Comparison of ENCODE assay signal across 30 cellular contexts in genomic region chr4:82679531-82679930, GRCh38.
DNase-seq lines count a peak whose midpoint lies in the region; ATAC-seq, FAIRE-seq and TF ChIP-seq lines count a peak whose summit lies in the region.
"Had no signal": no experiment of that assay in that cellular context is flagged by ENCODE, and none has a peak within 500 bp of the region (broad histone marks: within the 10 kb centered on the region; RNA-seq: fewer than 3 reads in every experiment).

No MANE protein-coding gene starts in this region.

- no peaks in the 10 kb centered on the region for H3K9me2 ChIP-seq in OCI-LY7 (ENCODE audit: insufficient read depth, low read length)

- no peak overlapping the region for H3K4me3 Mint-ChIP-seq in type B pancreatic cell
- H3K4me3 Mint-ChIP-seq: CD14-positive monocyte; CD8-positive, alpha-beta memory T cell had no signal

- H4K5ac ChIP-seq in H1 (ENCODE audit: insufficient read length, low read depth, low read length) = no peak overlapping the region

- no peak overlapping the region for H2BK12ac ChIP-seq in H1 (ENCODE audit: low read depth, low read length)

- CTCF ChIA-PET in HepG2 (lab: Yijun Ruan, JAX; ENCODE audit: low intra/inter-chr PET ratio, low total read pairs) = no interaction called here
- CTCF ChIA-PET in OCI-LY7 (lab: Charles Lee; ENCODE audit: unreplicated experiment) = no interaction called here
- CTCF ChIA-PET in H1 (lab: Charles Lee; ENCODE audit: partially characterized antibody) = interaction anchor here (0.7 to 1.3 kb wide), 7 partner anchors 14 to 160 kb away, joined by 3 to 7 read pairs (median 3); no protein-coding TSS in a partner anchor

- no peaks in the 10 kb centered on the region for H3K9me3 ChIP-seq in HepG2 (ENCODE audit: low read length)
- no peaks in the 10 kb centered on the region for H3K9me3 ChIP-seq in right lobe of liver
- no peaks in the 10 kb centered on the region for H3K9me3 ChIP-seq in OCI-LY7 (ENCODE audit: low read length)
- H3K9me3 ChIP-seq in H1 (ENCODE audit: insufficient read depth in 2 of 2, low read depth in 1 of 2, low read length in 1 of 2) = no peaks in the 10 kb centered on the region
- H3K9me3 ChIP-seq: BE2C, MG63 had no signal

- no peak for TF ChIP-seq EP300 in HepG2 (IDR thresholded peaks at IDR 0.05; ENCODE audit: low read depth in 2 of 2, low read length in 2 of 2)
- TF ChIP-seq EP300 in HepG2 (CRISPR knock-in tag; IDR thresholded peaks at IDR 0.05; ENCODE audit: borderline replicate concordance) = no peak
- no peak for TF ChIP-seq EP300 in H1 (IDR thresholded peaks at IDR 0.05; ENCODE audit: borderline replicate concordance in 1 of 2, low read depth in 2 of 2, low read length in 2 of 2)

- H3K9ac ChIP-seq in HepG2 (ENCODE audit: insufficient read depth, low read depth, low read length) (no peak overlapping the region), H1 (replicated peaks in 1 of 4; ENCODE audit: extremely low read depth in 1 of 4, low read depth in 3 of 4, low read length in 3 of 4) (no peak overlapping the region)

- H3K27me3 ChIP-seq in HepG2 (ENCODE audit: control insufficient read depth in 1 of 2, insufficient read depth in 2 of 2, low read length in 2 of 2) = no peaks in the 10 kb centered on the region; a peak in 1 of 5 replicates
- no peaks in the 10 kb centered on the region for H3K27me3 ChIP-seq in right lobe of liver
- H3K27me3 ChIP-seq in H1 (replicated peaks in 1 of 4; ENCODE audit: control insufficient read depth in 3 of 4, extremely low read depth in 1 of 4, insufficient read depth in 3 of 4, low read length in 3 of 4) = no peaks in the 10 kb centered on the region; a peak in 1 of 7 replicates
- H3K27me3 ChIP-seq: BE2C, MG63 had no signal

- H2BK5ac ChIP-seq in H1 (ENCODE audit: low read depth, low read length) = no peak overlapping the region

- H2BK20ac ChIP-seq in H1 (ENCODE audit: low read length) = no peak overlapping the region

- H4K91ac ChIP-seq in H1 (replicated peaks; ENCODE audit: insufficient read length, low read length) = no peak overlapping the region

- no peak overlapping the region for H4K8ac ChIP-seq in H1 (ENCODE audit: extremely low read depth, insufficient read depth, low read length)

- no peak overlapping the region for H3K18ac ChIP-seq in H1 (ENCODE audit: extremely low read depth, low read length)

- no peak overlapping the region for H2BK120ac ChIP-seq in H1 (replicated peaks; ENCODE audit: low read depth, low read length)

- H3K4me1 ChIP-seq in HepG2 (ENCODE audit: insufficient read depth, low read length) (no peaks in the 10 kb centered on the region), right lobe of liver (no peaks in the 10 kb centered on the region), OCI-LY7 (ENCODE audit: insufficient read depth, low read length, poor library complexity, severe bottlenecking) (no peaks in the 10 kb centered on the region), H1 (replicated peaks in 1 of 4; ENCODE audit: control insufficient read depth in 3 of 4, insufficient read depth in 4 of 4, low read length in 3 of 4) (no peaks in the 10 kb centered on the region; a peak in 1 of 7 replicates)
- H3K4me1 ChIP-seq: BE2C had no signal

- no peak overlapping the region for H3K23ac ChIP-seq in H1 (ENCODE audit: insufficient read length)

- no peaks in the 10 kb centered on the region for H3K79me1 ChIP-seq in H1 (ENCODE audit: low read depth, low read length)

- no peak overlapping the region for H2BK15ac ChIP-seq in H1 (ENCODE audit: low read length)

- no peak overlapping the region for H3K14ac ChIP-seq in H1 (ENCODE audit: insufficient read length)

- no peaks in the 10 kb centered on the region for H3K36me3 ChIP-seq in HepG2 (replicated peaks in 1 of 2; ENCODE audit: control insufficient read depth in 1 of 2, insufficient read depth in 2 of 2, low read length in 2 of 2)
- H3K36me3 ChIP-seq in right lobe of liver = no peaks in the 10 kb centered on the region
- H3K36me3 ChIP-seq in OCI-LY7 (ENCODE audit: insufficient read depth, low read length) = no peaks in the 10 kb centered on the region
- no peaks in the 10 kb centered on the region for H3K36me3 ChIP-seq in H1 (ENCODE audit: control insufficient read depth in 2 of 4, insufficient read depth in 4 of 4, low read length in 3 of 4)
- H3K36me3 ChIP-seq: BE2C, MG63 had no signal

- no peaks in the 10 kb centered on the region for H3K9me3 Mint-ChIP-seq in type B pancreatic cell
- H3K9me3 Mint-ChIP-seq: CD8-positive, alpha-beta memory T cell had no signal

- DNase-seq in HepG2 (ENCODE audit: low spot score) (no peak), right lobe of liver (no peak), OCI-LY7 (ENCODE audit: low spot score) (no peak), H1 (ENCODE audit: low read depth in 1 of 2, low spot score in 2 of 2) (no peak), type B pancreatic cell (ENCODE audit: extremely low spot score, unreplicated experiment) (no peak), T-helper 2 cell (no peak), NCI-H524 treated with DMSO at 0.1 percent for 48 hours (lab: John Stamatoyannopoulos, UW) (no peak)
- DNase-seq: 8988T; ACHN; BE2C; CD8-positive, alpha-beta memory T cell; DMS 273 treated with DMSO at 0.1 percent for 48 hours; DMS79 treated with DMSO at 0.1 percent for 48 hours; GOT3; KG1; MG63; NCI-H1048; NCI-H1417 treated with DMSO at 0.1 percent for 48 hours; NCI-H1694 treated with DMSO at 0.1 percent for 48 hours; NCI-H2081; NCI-H2171; NCI-H526; SHP77; T-helper 1 cell had no signal

- TF ChIP-seq CTCF in HepG2 (CRISPR knock-in tag; IDR thresholded peaks at IDR 0.05) (no peak), right lobe of liver (IDR thresholded peaks at IDR 0.05) (no peak), OCI-LY7 (conservative IDR thresholded peaks at IDR 0.05; ENCODE audit: low read length) (peak; percentile 49), H1 (IDR thresholded peaks at IDR 0.05; ENCODE audit: control extremely low read depth in 1 of 3, insufficient read depth in 1 of 3, low read depth in 1 of 3, low read length in 3 of 3) (peak in 2 of 3 experiments; percentile 27; a peak in 2 of 4 replicates), type B pancreatic cell (conservative IDR thresholded peaks at IDR 0.05) (no peak)

- H3K79me2 ChIP-seq in HepG2 (ENCODE audit: insufficient read depth, low read length) (no peaks in the 10 kb centered on the region), OCI-LY7 (ENCODE audit: insufficient read depth, low read depth, low read length) (no peaks in the 10 kb centered on the region), H1 (ENCODE audit: control insufficient read depth in 1 of 2, insufficient read depth in 2 of 2, low read length in 2 of 2) (no peaks in the 10 kb centered on the region)

- H2AK5ac ChIP-seq in H1 (ENCODE audit: low read depth, low read length) = no peak overlapping the region

- BruUV-seq in HepG2 (replicated peaks; lab: Mats Ljungman, UMichigan) (no TSS peak), OCI-LY7 (replicated peaks; lab: Mats Ljungman, UMichigan) (no TSS peak)

- TF ChIP-seq POLR2A in HepG2 (IDR thresholded peaks at IDR 0.05; ENCODE audit: insufficient read depth in 1 of 2, low read depth in 2 of 2, low read length in 2 of 2) (no peak), right lobe of liver (IDR thresholded peaks at IDR 0.05) (no peak), H1 (IDR thresholded peaks at IDR 0.05; ENCODE audit: control extremely low read depth in 1 of 2, low read depth in 2 of 2, low read length in 2 of 2) (no peak)

- peaks cover 13% of the 10 kb centered on the region for H3K4me1 Mint-ChIP-seq in type B pancreatic cell (ENCODE audit: unreplicated experiment)
- H3K4me1 Mint-ChIP-seq: CD8-positive, alpha-beta memory T cell had no signal

- POLR2A ChIA-PET in HepG2 (lab: Yijun Ruan, JAX) = no interaction called here
- POLR2A ChIA-PET in OCI-LY7 (lab: Charles Lee) = interaction anchor here (0.8 kb wide), 1 partner anchor 29 kb away, joined by 3 read pairs; no protein-coding TSS in a partner anchor
- POLR2A ChIA-PET in H1 (lab: Charles Lee; ENCODE audit: partially characterized antibody) = no interaction called here

- TF ChIP-seq RAD21 in HepG2 (CRISPR knock-in tag; IDR thresholded peaks at IDR 0.05) (no peak), H1 (IDR thresholded peaks at IDR 0.05 in 1 of 2, conservative IDR thresholded peaks at IDR 0.05 in 1 of 2; ENCODE audit: low read depth in 2 of 2, low read length in 2 of 2) (peak; percentile 26 to 40; a peak in 3 of 4 replicates)

- H3K4me2 ChIP-seq in HepG2 (ENCODE audit: low read depth, low read length) (no peak overlapping the region), OCI-LY7 (ENCODE audit: low read length) (no peak overlapping the region), H1 (ENCODE audit: insufficient read depth in 1 of 2, low read depth in 2 of 2, low read length in 2 of 2) (no peak overlapping the region)

- no peak overlapping the region for H3K4ac ChIP-seq in H1 (replicated peaks; ENCODE audit: insufficient read length, low read depth, low read length)

- no peak overlapping the region for H3K27ac ChIP-seq in HepG2 (ENCODE audit: extremely low read length, insufficient read depth, low read length)
- no peak overlapping the region for H3K27ac ChIP-seq in right lobe of liver
- H3K27ac ChIP-seq in OCI-LY7 (ENCODE audit: low read depth, low read length, poor library complexity, severe bottlenecking) = no peak overlapping the region
- no peak overlapping the region for H3K27ac ChIP-seq in H1 (ENCODE audit: low read depth, low read length)
- H3K27ac ChIP-seq: RWPE1 had no signal

- 0% methylated on average over 1 of the region's 1 CpG for WGBS in HepG2 (ENCODE audit: low lambda C conversion rate)
- no CpG with 5 or more reads among the region's 1 CpG for WGBS in right lobe of liver (ENCODE audit: insufficient coverage, low coverage, low lambda C conversion rate, missing lambda C conversion rate)
- 52% methylated on average over 1 of the region's 1 CpG; no CpG with 5 or more reads in 1 of the 2 experiments for WGBS in H1 (ENCODE audit: extremely low coverage in 1 of 2, insufficient coverage in 1 of 2, insufficient read length in 1 of 2, insufficient replicate concordance in 2 of 2, low coverage in 1 of 2, low lambda C conversion rate in 2 of 2, missing lambda C conversion rate in 1 of 2), 2 experiments

- ATAC-seq in HepG2 = peak; percentile 57; the same call in 2 of the 3 replicates
- no peak for ATAC-seq in right lobe of liver
- no peak for ATAC-seq in HG02571 (IDR thresholded peaks at IDR 0.05; ENCODE audit: unreplicated experiment)
- ATAC-seq: HCT116, Panc1 had no signal

- FAIRE-seq in HepG2 (lab: Jason Lieb, UNC) (no peak), H1 (lab: Jason Lieb, UNC) (no peak)
- FAIRE-seq: HTR-8/SVneo had no signal

- H4K20me1 ChIP-seq in HepG2 (ENCODE audit: insufficient read depth, low read length) (no peaks in the 10 kb centered on the region), OCI-LY7 (ENCODE audit: insufficient read depth, low read length) (no peaks in the 10 kb centered on the region), H1 (replicated peaks in 1 of 2; ENCODE audit: control insufficient read depth in 1 of 2, insufficient read depth in 2 of 2, low read length in 2 of 2) (no peaks in the 10 kb centered on the region)

- no peak overlapping the region for H3K56ac ChIP-seq in H1 (replicated peaks; ENCODE audit: insufficient read length, low read depth, low read length)

- H3K27me3 Mint-ChIP-seq in type B pancreatic cell = no peaks in the 10 kb centered on the region

- H2AFZ ChIP-seq in HepG2 (ENCODE audit: low read length) = no peak overlapping the region
- H2AFZ ChIP-seq in OCI-LY7 (ENCODE audit: low read length) = no peak overlapping the region
- no peak overlapping the region for H2AFZ ChIP-seq in H1 (ENCODE audit: low read length)

- H3K36me3 Mint-ChIP-seq in type B pancreatic cell = peaks cover 28% of the 10 kb centered on the region
- H3K36me3 Mint-ChIP-seq: CD14-positive monocyte had no signal

- intact Hi-C loops in HepG2 (cut with micrococcal nuclease; ENCODE audit: unreplicated experiment) = no loop called here
- intact Hi-C loops in right lobe of liver (cut with DNase I) = no loop called here
- intact Hi-C loops in OCI-LY7 (cut with micrococcal nuclease; ENCODE audit: unreplicated experiment) = no loop called here

- in situ Hi-C loops in HepG2 (cut with HindIII; ENCODE audit: extremely low pct_ligation_motif_present, low pct_unique_long_range_greater_than_20kb) = no loop called here

- H3K27ac Mint-ChIP-seq in type B pancreatic cell = peak overlapping the region; percentile 44
- H3K27ac Mint-ChIP-seq: CD14-positive monocyte had no signal

- H3K23me2 ChIP-seq in H1 (ENCODE audit: low read depth, low read length) = no peaks in the 10 kb centered on the region

- H3K4me3 ChIP-seq in HepG2 (replicated peaks in 1 of 3; ENCODE audit: insufficient read depth in 1 of 3, low read depth in 2 of 3, low read length in 3 of 3) (no peak overlapping the region), right lobe of liver (no peak overlapping the region), OCI-LY7 (ENCODE audit: low read depth, low read length, poor library complexity, severe bottlenecking) (no peak overlapping the region), H1 (ENCODE audit: extremely low read depth in 1 of 4, insufficient read depth in 2 of 4, low read depth in 3 of 4, low read length in 4 of 4) (no peak overlapping the region)
- H3K4me3 ChIP-seq: MG63 had no signal

Comparison
In these comparisons a context has a peak if more than half of its experiments do, and no peak if none do; other contexts are left out.
1. CTCF ChIP-seq: peak in OCI-LY7 (single experiment) and H1 (2 of 3); none in HepG2 (single experiment), right lobe of liver (0 of 4) and type B pancreatic cell (single experiment).
2. Of the 41 proteins assayed by ChIP-seq in both HepG2 and H1: peak only in HepG2: none; only in H1: CTCF and RAD21; in both: none; in neither: 39.